ENCODE assay signal across 3 cellular contexts in the genomic region with DNA sequence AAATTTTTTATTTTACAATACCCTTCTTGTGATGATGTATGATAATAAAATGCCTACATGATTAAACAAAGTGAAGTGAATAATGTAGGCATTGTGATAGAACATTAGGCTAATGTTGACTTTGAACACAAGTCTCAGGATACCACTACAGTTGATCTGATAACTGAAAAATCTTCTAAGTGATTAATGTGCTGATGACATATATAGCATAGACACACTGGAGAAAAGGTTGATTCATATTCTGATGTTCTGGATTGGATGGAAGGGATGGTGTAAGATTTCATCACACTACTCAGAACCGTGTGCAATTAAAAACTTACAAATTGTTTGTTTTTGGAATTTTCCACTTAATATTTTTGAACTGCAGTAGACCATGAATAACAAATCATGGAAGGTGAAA.
"Had no signal": no experiment of that assay in that cellular context is flagged by ENCODE, and none has a peak within 500 bp of the region (broad histone marks: within the 10 kb centered on the region; RNA-seq: fewer than 3 reads in every experiment).

No MANE protein-coding gene starts in this region.

- H3K4me3 ChIP-seq: GM12878 had no signal

- DNase-seq: GDM1, GF-D8 had no signal

- ATAC-seq: GM12878 had no signal
